2 cellular contexts compared by ENCODE assay signal in the genomic region with DNA sequence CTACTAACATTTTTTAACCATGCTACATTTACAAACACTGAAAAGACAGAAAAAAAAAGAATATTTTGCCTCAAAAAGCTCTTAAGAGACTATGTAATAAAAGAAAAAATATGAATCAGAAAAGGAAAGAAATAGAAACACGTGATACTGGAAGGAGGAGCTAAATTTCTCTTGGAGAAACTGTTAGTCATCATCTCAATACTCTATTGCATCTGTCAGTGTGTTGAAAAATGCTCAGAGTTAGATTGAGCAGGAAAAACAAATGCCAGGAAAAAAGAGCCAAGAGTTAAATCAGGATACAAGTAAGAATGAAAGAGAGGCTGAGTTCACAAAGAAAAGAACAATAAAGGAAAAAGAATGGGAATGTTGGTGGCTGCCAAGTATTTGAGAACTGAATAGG.
TF ChIP-seq lines count a peak whose summit lies in the region.

No MANE protein-coding gene starts in this region.

TF ChIP-seq in K562, 482 proteins besides CTCF, POLR2A, EP300 and RAD21 (continued from another document and continues in another):
- TF ChIP-seq, protein P1, sequence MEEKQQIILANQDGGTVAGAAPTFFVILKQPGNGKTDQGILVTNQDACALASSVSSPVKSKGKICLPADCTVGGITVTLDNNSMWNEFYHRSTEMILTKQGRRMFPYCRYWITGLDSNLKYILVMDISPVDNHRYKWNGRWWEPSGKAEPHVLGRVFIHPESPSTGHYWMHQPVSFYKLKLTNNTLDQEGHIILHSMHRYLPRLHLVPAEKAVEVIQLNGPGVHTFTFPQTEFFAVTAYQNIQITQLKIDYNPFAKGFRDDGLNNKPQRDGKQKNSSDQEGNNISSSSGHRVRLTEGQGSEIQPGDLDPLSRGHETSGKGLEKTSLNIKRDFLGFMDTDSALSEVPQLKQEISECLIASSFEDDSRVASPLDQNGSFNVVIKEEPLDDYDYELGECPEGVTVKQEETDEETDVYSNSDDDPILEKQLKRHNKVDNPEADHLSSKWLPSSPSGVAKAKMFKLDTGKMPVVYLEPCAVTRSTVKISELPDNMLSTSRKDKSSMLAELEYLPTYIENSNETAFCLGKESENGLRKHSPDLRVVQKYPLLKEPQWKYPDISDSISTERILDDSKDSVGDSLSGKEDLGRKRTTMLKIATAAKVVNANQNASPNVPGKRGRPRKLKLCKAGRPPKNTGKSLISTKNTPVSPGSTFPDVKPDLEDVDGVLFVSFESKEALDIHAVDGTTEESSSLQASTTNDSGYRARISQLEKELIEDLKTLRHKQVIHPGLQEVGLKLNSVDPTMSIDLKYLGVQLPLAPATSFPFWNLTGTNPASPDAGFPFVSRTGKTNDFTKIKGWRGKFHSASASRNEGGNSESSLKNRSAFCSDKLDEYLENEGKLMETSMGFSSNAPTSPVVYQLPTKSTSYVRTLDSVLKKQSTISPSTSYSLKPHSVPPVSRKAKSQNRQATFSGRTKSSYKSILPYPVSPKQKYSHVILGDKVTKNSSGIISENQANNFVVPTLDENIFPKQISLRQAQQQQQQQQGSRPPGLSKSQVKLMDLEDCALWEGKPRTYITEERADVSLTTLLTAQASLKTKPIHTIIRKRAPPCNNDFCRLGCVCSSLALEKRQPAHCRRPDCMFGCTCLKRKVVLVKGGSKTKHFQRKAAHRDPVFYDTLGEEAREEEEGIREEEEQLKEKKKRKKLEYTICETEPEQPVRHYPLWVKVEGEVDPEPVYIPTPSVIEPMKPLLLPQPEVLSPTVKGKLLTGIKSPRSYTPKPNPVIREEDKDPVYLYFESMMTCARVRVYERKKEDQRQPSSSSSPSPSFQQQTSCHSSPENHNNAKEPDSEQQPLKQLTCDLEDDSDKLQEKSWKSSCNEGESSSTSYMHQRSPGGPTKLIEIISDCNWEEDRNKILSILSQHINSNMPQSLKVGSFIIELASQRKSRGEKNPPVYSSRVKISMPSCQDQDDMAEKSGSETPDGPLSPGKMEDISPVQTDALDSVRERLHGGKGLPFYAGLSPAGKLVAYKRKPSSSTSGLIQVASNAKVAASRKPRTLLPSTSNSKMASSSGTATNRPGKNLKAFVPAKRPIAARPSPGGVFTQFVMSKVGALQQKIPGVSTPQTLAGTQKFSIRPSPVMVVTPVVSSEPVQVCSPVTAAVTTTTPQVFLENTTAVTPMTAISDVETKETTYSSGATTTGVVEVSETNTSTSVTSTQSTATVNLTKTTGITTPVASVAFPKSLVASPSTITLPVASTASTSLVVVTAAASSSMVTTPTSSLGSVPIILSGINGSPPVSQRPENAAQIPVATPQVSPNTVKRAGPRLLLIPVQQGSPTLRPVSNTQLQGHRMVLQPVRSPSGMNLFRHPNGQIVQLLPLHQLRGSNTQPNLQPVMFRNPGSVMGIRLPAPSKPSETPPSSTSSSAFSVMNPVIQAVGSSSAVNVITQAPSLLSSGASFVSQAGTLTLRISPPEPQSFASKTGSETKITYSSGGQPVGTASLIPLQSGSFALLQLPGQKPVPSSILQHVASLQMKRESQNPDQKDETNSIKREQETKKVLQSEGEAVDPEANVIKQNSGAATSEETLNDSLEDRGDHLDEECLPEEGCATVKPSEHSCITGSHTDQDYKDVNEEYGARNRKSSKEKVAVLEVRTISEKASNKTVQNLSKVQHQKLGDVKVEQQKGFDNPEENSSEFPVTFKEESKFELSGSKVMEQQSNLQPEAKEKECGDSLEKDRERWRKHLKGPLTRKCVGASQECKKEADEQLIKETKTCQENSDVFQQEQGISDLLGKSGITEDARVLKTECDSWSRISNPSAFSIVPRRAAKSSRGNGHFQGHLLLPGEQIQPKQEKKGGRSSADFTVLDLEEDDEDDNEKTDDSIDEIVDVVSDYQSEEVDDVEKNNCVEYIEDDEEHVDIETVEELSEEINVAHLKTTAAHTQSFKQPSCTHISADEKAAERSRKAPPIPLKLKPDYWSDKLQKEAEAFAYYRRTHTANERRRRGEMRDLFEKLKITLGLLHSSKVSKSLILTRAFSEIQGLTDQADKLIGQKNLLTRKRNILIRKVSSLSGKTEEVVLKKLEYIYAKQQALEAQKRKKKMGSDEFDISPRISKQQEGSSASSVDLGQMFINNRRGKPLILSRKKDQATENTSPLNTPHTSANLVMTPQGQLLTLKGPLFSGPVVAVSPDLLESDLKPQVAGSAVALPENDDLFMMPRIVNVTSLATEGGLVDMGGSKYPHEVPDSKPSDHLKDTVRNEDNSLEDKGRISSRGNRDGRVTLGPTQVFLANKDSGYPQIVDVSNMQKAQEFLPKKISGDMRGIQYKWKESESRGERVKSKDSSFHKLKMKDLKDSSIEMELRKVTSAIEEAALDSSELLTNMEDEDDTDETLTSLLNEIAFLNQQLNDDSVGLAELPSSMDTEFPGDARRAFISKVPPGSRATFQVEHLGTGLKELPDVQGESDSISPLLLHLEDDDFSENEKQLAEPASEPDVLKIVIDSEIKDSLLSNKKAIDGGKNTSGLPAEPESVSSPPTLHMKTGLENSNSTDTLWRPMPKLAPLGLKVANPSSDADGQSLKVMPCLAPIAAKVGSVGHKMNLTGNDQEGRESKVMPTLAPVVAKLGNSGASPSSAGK (IDR thresholded peaks at IDR 0.05), result peak; percentile 26; the same call in 1 of the 2 replicates
- TF ChIP-seq FOSL1 (tag; conservative IDR thresholded peaks at IDR 0.05) (peak; percentile 42; the same call in 1 of the 2 replicates), NR0B1 (IDR thresholded peaks at IDR 0.05; ENCODE audit: partially characterized antibody) (no peak), C11orf30 (IDR thresholded peaks at IDR 0.05; ENCODE audit: low read depth) (0 out of 2 replicates have a peak, but pooled peaks have one; percentile 37), ZNF212 (CRISPR knock-in tag; IDR thresholded peaks at IDR 0.05) (no peak), MEIS2 (IDR thresholded peaks at IDR 0.05; ENCODE audit: partially characterized antibody) (peak; percentile 68), ZFP1 (CRISPR knock-in tag; IDR thresholded peaks at IDR 0.05) (no peak)

TF ChIP-seq in neural cell, 6 proteins besides CTCF, POLR2A, EP300 and RAD21 (continued from another document):
- TF ChIP-seq REST (IDR thresholded peaks at IDR 0.05; ENCODE audit: borderline replicate concordance) (no peak), TAF1 (IDR thresholded peaks at IDR 0.05; ENCODE audit: low read depth) (no peak), SMC3 (conservative IDR thresholded peaks at IDR 0.05; ENCODE audit: poor library complexity) (no peak), EZH2 (IDR thresholded peaks at IDR 0.05; ENCODE audit: borderline replicate concordance, insufficient read depth, low read length, poor library complexity, severe bottlenecking) (no peak)
